Comparison of ENCODE assay signal across 20 cellular contexts in the genomic region with DNA sequence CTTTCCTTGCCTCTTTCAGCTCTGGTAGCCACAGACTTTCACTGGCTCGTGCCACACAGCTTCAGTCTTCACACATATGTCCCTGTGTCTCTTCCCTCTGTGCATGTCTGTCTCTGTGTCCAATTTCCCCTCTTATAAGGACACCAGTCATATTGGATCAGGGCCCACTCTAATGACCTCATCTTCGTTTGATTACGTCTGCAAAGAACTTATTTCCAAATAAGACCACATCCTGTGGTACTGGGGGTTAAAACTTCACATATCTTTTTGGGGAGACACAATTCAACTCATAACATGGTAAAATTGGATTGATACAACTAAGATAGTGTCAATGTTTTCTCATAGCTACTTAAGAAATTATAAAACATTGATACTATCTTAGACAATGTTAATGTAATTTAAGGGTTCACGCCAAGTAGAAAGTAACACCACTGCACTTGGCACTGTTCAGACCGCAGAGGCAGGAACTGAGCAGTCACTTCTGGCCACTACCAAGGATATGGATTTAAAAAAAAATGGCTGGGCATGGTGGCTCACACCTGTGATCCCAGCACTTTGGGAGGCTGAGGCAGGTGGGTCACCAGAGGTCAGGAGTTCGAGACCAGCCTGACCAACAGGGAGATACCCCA.
A peak's percentile ranks its signal among the peaks of the same experiment; 100 is the strongest.
DNase-seq lines count a peak whose midpoint lies in the region; ATAC-seq and TF ChIP-seq lines count a peak whose summit lies in the region.
"Had no signal": no experiment of that assay in that cellular context is flagged by ENCODE, and none has a peak within 500 bp of the region (broad histone marks: within the 10 kb centered on the region; RNA-seq: fewer than 3 reads in every experiment).

No MANE protein-coding gene starts in this region.

- H4K20me1 ChIP-seq in SK-N-SH (ENCODE audit: insufficient read depth) = no peaks in the 10 kb centered on the region

- no peaks in the 10 kb centered on the region for H3K27me3 ChIP-seq in CD4-positive, alpha-beta memory T cell (ENCODE audit: insufficient read depth, low read length)
- H3K27me3 ChIP-seq in SK-N-SH (ENCODE audit: insufficient read depth) = no peaks in the 10 kb centered on the region
- H3K27me3 ChIP-seq: neural progenitor cell had no signal

- H3K79me2 ChIP-seq in SK-N-SH (ENCODE audit: insufficient read depth) = no peaks in the 10 kb centered on the region

- no peak overlapping the region for H3K4me3 Mint-ChIP-seq in CD4-positive, alpha-beta memory T cell
- no peak overlapping the region for H3K4me3 Mint-ChIP-seq in effector memory CD8-positive, alpha-beta T cell
- no peak overlapping the region for H3K4me3 Mint-ChIP-seq in naive thymus-derived CD8-positive, alpha-beta T cell
- H3K4me3 Mint-ChIP-seq: activated CD4-positive, alpha-beta T cell treated with anti-CD3 and anti-CD28 coated beads, Interleukin-2, amount 10 ng/mL, durations not matched to agents 24 days and 14 days; endodermal cell; memory B cell; neural progenitor cell had no signal

- no peak for TF ChIP-seq CTCF in SK-N-SH (IDR thresholded peaks at IDR 0.05)

- peak overlapping the region in 4 of 7 donors; percentile 1 to 31 (median 30) for H3K27ac Mint-ChIP-seq in CD4-positive, alpha-beta memory T cell
- peak overlapping the region; percentile 18 to 91 for H3K27ac Mint-ChIP-seq in effector memory CD8-positive, alpha-beta T cell
- peak overlapping the region in 5 of 10 donors; percentile 5 to 65 (median 53) for H3K27ac Mint-ChIP-seq in naive thymus-derived CD8-positive, alpha-beta T cell
- H3K27ac Mint-ChIP-seq: activated CD4-positive, alpha-beta T cell treated with anti-CD3 and anti-CD28 coated beads, Interleukin-2, amount 10 ng/mL, durations not matched to agents 24 days and 14 days; endodermal cell; memory B cell; neural progenitor cell had no signal

- no peak overlapping the region for H3K9ac ChIP-seq in SK-N-SH
- H3K9ac ChIP-seq: neural progenitor cell had no signal

- no peak overlapping the region for H3K4me2 ChIP-seq in SK-N-SH
- H3K4me2 ChIP-seq: neural progenitor cell had no signal

- CTCF ChIA-PET in CD4-positive, alpha-beta memory T cell (lab: Charles Lee; ENCODE audit: partially characterized antibody) = no interaction called here
- CTCF ChIA-PET in SK-N-SH (lab: Yijun Ruan, JAX) = interaction anchor here (1.0 kb wide), 1 partner anchor 15 kb away, joined by 4 read pairs; no protein-coding TSS in a partner anchor

- intact Hi-C loops in CD4-positive, alpha-beta memory T cell (cut with micrococcal nuclease) = no loop called here

- H3K4me1 ChIP-seq in CD4-positive, alpha-beta memory T cell (ENCODE audit: insufficient read depth, low read length) = peaks cover 10% of the 10 kb centered on the region
- H3K4me1 ChIP-seq in SK-N-SH (ENCODE audit: control insufficient read depth in 1 of 2, insufficient read depth in 2 of 2, low read depth in 1 of 2, low read length in 1 of 2) = peaks cover 11 to 18% of the 10 kb centered on the region in 2 experiments; a peak in 3 of 4 replicates
- H3K4me1 ChIP-seq: psoas muscle had no signal

- H3K4me3 ChIP-seq in CD4-positive, alpha-beta memory T cell (ENCODE audit: low read length in 2 of 2) = no peak overlapping the region
- no peak overlapping the region for H3K4me3 ChIP-seq in SK-N-SH (ENCODE audit: low read depth in 2 of 2, low read length in 1 of 2)
- H3K4me3 ChIP-seq: neural progenitor cell, psoas muscle had no signal

- 90% methylated on average over 6 of the region's 6 CpGs for WGBS in SK-N-SH (ENCODE audit: low lambda C conversion rate)

- ATAC-seq in effector memory CD8-positive, alpha-beta T cell (replicated peaks) = peak; percentile 40
- ATAC-seq in naive thymus-derived CD8-positive, alpha-beta T cell = peak; percentile 26 to 37
- ATAC-seq: psoas muscle had no signal

- no peaks in the 10 kb centered on the region for H3K9me2 ChIP-seq in SK-N-SH

- H3K9me3 Mint-ChIP-seq in CD4-positive, alpha-beta memory T cell = no peaks in the 10 kb centered on the region
- H3K9me3 Mint-ChIP-seq in effector memory CD8-positive, alpha-beta T cell = no peaks in the 10 kb centered on the region
- no peaks in the 10 kb centered on the region for H3K9me3 Mint-ChIP-seq in naive thymus-derived CD8-positive, alpha-beta T cell
- H3K9me3 Mint-ChIP-seq: activated CD4-positive, alpha-beta T cell treated with anti-CD3 and anti-CD28 coated beads, Interleukin-2, amount 10 ng/mL, durations not matched to agents 24 days and 14 days; endodermal cell; memory B cell had no signal

- no peaks in the 10 kb centered on the region for H3K36me3 ChIP-seq in CD4-positive, alpha-beta memory T cell (ENCODE audit: insufficient read depth, low read length)
- H3K36me3 ChIP-seq in KOPT-K1 (ENCODE audit: insufficient read depth, low read length) (peaks cover 35% of the 10 kb centered on the region), SK-N-SH (replicated peaks in 1 of 2; ENCODE audit: control insufficient read depth in 1 of 2, insufficient read depth in 2 of 2, low read length in 1 of 2) (peaks cover 0 to 7% of the 10 kb centered on the region in 2 experiments)
- H3K36me3 ChIP-seq: neural progenitor cell had no signal

- no peak overlapping the region for H3K27ac ChIP-seq in CD4-positive, alpha-beta memory T cell (ENCODE audit: low read depth, low read length)
- peak overlapping the region; percentile 6 for H3K27ac ChIP-seq in KOPT-K1 (ENCODE audit: low read depth, low read length, poor library complexity, severe bottlenecking)
- no peak overlapping the region for H3K27ac ChIP-seq in SK-N-SH (ENCODE audit: low read depth in 2 of 2, low read length in 1 of 2)
- H3K27ac ChIP-seq in substantia nigra (ENCODE audit: low read depth, low read length, poor library complexity, severe bottlenecking) = no peak overlapping the region
- H3K27ac ChIP-seq: neural progenitor cell, psoas muscle had no signal

- no peak for TF ChIP-seq EP300 in SK-N-SH (IDR thresholded peaks at IDR 0.05; ENCODE audit: borderline replicate concordance in 1 of 2, low read depth in 1 of 2, low read length in 1 of 2)

- no peak for TF ChIP-seq RAD21 in SK-N-SH (IDR thresholded peaks at IDR 0.05; ENCODE audit: low read length)

- peaks cover 12% of the 10 kb centered on the region for H3F3A ChIP-seq in SK-N-SH (replicated peaks; ENCODE audit: insufficient read depth)

- H3K36me3 Mint-ChIP-seq in CD4-positive, alpha-beta memory T cell = no peaks in the 10 kb centered on the region
- peaks cover 4% of the 10 kb centered on the region for H3K36me3 Mint-ChIP-seq in effector memory CD8-positive, alpha-beta T cell (ENCODE audit: insufficient read depth)
- no peaks in the 10 kb centered on the region for H3K36me3 Mint-ChIP-seq in naive thymus-derived CD8-positive, alpha-beta T cell
- H3K36me3 Mint-ChIP-seq: neural progenitor cell had no signal

- H3K4me1 Mint-ChIP-seq in CD4-positive, alpha-beta memory T cell = peaks cover 10 to 25% (median 17%) of the 10 kb centered on the region in 4 donors
- peaks cover 24 to 38% of the 10 kb centered on the region in 2 donors for H3K4me1 Mint-ChIP-seq in effector memory CD8-positive, alpha-beta T cell (ENCODE audit: low read depth in 2 of 2)
- H3K4me1 Mint-ChIP-seq in naive thymus-derived CD8-positive, alpha-beta T cell = peaks cover 10 to 22% (median 16%) of the 10 kb centered on the region in 4 donors

- POLR2A ChIA-PET in CD4-positive, alpha-beta memory T cell (lab: Charles Lee; ENCODE audit: partially characterized antibody) = no interaction called here
- POLR2A ChIA-PET in naive thymus-derived CD8-positive, alpha-beta T cell (lab: Charles Lee) = no interaction called here
- POLR2A ChIA-PET in SK-N-SH (lab: Yijun Ruan, JAX) = no interaction called here

- peak in 1 of 5 donors; percentile 2 for DNase-seq in CD4-positive, alpha-beta memory T cell
- DNase-seq in effector memory CD8-positive, alpha-beta T cell = peak in 2 of 3 experiments; percentile 6 to 28
- peak in 4 of 10 donors; percentile 6 to 34 (median 10) for DNase-seq in naive thymus-derived CD8-positive, alpha-beta T cell
- DNase-seq in SK-N-SH = no peak
- DNase-seq in GM03348 (ENCODE audit: low spot score) = no peak
- no peak for DNase-seq in AML-193 (lab: John Stamatoyannopoulos, UW)
- DNase-seq in substantia nigra (lab: John Stamatoyannopoulos, UW) = no peak
- DNase-seq: activated CD4-positive, alpha-beta T cell treated with anti-CD3 and anti-CD28 coated beads, Interleukin-2, amount 10 ng/mL, durations not matched to agents 24 days and 14 days; activated gamma-delta T cell treated with Interleukin-2 at 50 U/mL for 16 hours; amygdala; cerebellar nuclear complex; endodermal cell; NCI-H1417; NCI-H524 treated with DMSO at 0.1 percent for 48 hours; psoas muscle; small intestine; stimulated activated CD4-positive, alpha-beta T cell treated with anti-CD3 and anti-CD28 coated beads, Interleukin-4, amount 100 ng/mL, for 4 hours had no signal

- no peak overlapping the region for H2AFZ ChIP-seq in SK-N-SH (ENCODE audit: low read depth)
- H2AFZ ChIP-seq: neural progenitor cell had no signal

- no peaks in the 10 kb centered on the region for H3K27me3 Mint-ChIP-seq in CD4-positive, alpha-beta memory T cell
- H3K27me3 Mint-ChIP-seq in effector memory CD8-positive, alpha-beta T cell = no peaks in the 10 kb centered on the region
- no peaks in the 10 kb centered on the region for H3K27me3 Mint-ChIP-seq in naive thymus-derived CD8-positive, alpha-beta T cell
- H3K27me3 Mint-ChIP-seq: activated CD4-positive, alpha-beta T cell treated with anti-CD3 and anti-CD28 coated beads, Interleukin-2, amount 10 ng/mL, durations not matched to agents 24 days and 14 days; memory B cell had no signal

- no peaks in the 10 kb centered on the region for H3K9me3 ChIP-seq in CD4-positive, alpha-beta memory T cell (ENCODE audit: control insufficient read depth in 1 of 2, low read length in 2 of 2)
- no peaks in the 10 kb centered on the region for H3K9me3 ChIP-seq in KOPT-K1 (ENCODE audit: insufficient read depth, low read length, poor library complexity, severe bottlenecking)
- H3K9me3 ChIP-seq in SK-N-SH = no peaks in the 10 kb centered on the region
- H3K9me3 ChIP-seq: psoas muscle had no signal

TF ChIP-seq in SK-N-SH, 30 proteins besides CTCF, POLR2A, EP300 and RAD21 (continues in another document):
- TF ChIP-seq FOXM1 (IDR thresholded peaks at IDR 0.05; ENCODE audit: low read depth) = no peak
- TF ChIP-seq, protein P1, sequence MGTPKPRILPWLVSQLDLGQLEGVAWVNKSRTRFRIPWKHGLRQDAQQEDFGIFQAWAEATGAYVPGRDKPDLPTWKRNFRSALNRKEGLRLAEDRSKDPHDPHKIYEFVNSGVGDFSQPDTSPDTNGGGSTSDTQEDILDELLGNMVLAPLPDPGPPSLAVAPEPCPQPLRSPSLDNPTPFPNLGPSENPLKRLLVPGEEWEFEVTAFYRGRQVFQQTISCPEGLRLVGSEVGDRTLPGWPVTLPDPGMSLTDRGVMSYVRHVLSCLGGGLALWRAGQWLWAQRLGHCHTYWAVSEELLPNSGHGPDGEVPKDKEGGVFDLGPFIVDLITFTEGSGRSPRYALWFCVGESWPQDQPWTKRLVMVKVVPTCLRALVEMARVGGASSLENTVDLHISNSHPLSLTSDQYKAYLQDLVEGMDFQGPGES (IDR thresholded peaks at IDR 0.05; ENCODE audit: low read depth, low read length) = no peak

Comparison
In these comparisons a context has a peak if more than half of its experiments do, and no peak if none do; other contexts are left out.
1. DNase-seq: peak in effector memory CD8-positive, alpha-beta T cell (2 of 3); none in SK-N-SH (single experiment), GM03348 (single experiment), AML-193 (0 of 2) and substantia nigra (0 of 49).